Comparison of ENCODE assay signal across 9 cellular contexts in genomic region chr6:152271681-152272464, GRCh38.
DNase-seq lines count a peak whose midpoint lies in the region; ATAC-seq and TF ChIP-seq lines count a peak whose summit lies in the region.
"Had no signal": no experiment of that assay in that cellular context is flagged by ENCODE, and none has a peak within 500 bp of the region (broad histone marks: within the 10 kb centered on the region; RNA-seq: fewer than 3 reads in every experiment).

No MANE protein-coding gene starts in this region.

- ATAC-seq in GM18502 (IDR thresholded peaks at IDR 0.05; ENCODE audit: poor library complexity, unreplicated experiment), result peak; percentile 61
- peak; percentile 81 for ATAC-seq in HG03064 (IDR thresholded peaks at IDR 0.05; ENCODE audit: low read depth, unreplicated experiment)
- ATAC-seq in natural killer cell, result no peak

- H3K27ac ChIP-seq in effector memory CD4-positive, alpha-beta T cell (ENCODE audit: insufficient read depth, low read length, poor library complexity, severe bottlenecking), result no peak overlapping the region

- H3K36me3 Mint-ChIP-seq in brain (peaks cover 31% of the 10 kb centered on the region), natural killer cell (peaks cover 7% of the 10 kb centered on the region)
- H3K36me3 Mint-ChIP-seq: IgD-negative memory B cell had no signal

- DNase-seq in natural killer cell (no peak), Kasumi-1 (lab: John Stamatoyannopoulos, UW) (no peak)
- DNase-seq in activated CD4-positive, CD25-positive, alpha-beta regulatory T cell (lab: John Stamatoyannopoulos, UW), result no peak
- DNase-seq in effector memory CD4-positive, alpha-beta T cell, result no peak
- DNase-seq in stimulated activated CD4-positive, alpha-beta T cell treated with anti-CD3 and anti-CD28 coated beads, Interleukin-4, amount 100 ng/mL, for 1 hour, result no peak

- H3K9me3 Mint-ChIP-seq in brain, result no peaks in the 10 kb centered on the region
- no peaks in the 10 kb centered on the region for H3K9me3 Mint-ChIP-seq in natural killer cell
- H3K9me3 Mint-ChIP-seq: IgD-negative memory B cell had no signal

- no peaks in the 10 kb centered on the region for H3K4me1 ChIP-seq in effector memory CD4-positive, alpha-beta T cell (ENCODE audit: control insufficient read depth, insufficient read depth, low read length, poor library complexity, severe bottlenecking)

- H3K27ac Mint-ChIP-seq in brain (peak overlapping the region in 4 of 5 experiments; percentile 24 to 65 (median 62)), natural killer cell (peak overlapping the region; percentile 24 to 56)
- H3K27ac Mint-ChIP-seq: IgD-negative memory B cell had no signal

- H3K4me1 Mint-ChIP-seq in brain (peaks cover 29% of the 10 kb centered on the region), natural killer cell (no peaks in the 10 kb centered on the region)
- H3K4me1 Mint-ChIP-seq: IgD-negative memory B cell had no signal

- no peaks in the 10 kb centered on the region for H3K27me3 ChIP-seq in effector memory CD4-positive, alpha-beta T cell (replicated peaks; ENCODE audit: control insufficient read depth, insufficient read depth, low read length, poor library complexity, severe bottlenecking)

- H3K27me3 Mint-ChIP-seq in brain (no peaks in the 10 kb centered on the region), natural killer cell (ENCODE audit: low read depth in 2 of 2) (no peaks in the 10 kb centered on the region)
- H3K27me3 Mint-ChIP-seq: IgD-negative memory B cell had no signal

- H3K4me3 Mint-ChIP-seq in brain, result peak overlapping the region in 1 of 5 experiments; percentile 56
- no peak overlapping the region for H3K4me3 Mint-ChIP-seq in natural killer cell
- H3K4me3 Mint-ChIP-seq: IgD-negative memory B cell had no signal

- H3K9me3 ChIP-seq in effector memory CD4-positive, alpha-beta T cell (ENCODE audit: control insufficient read depth, low read length), result no peaks in the 10 kb centered on the region

- no peak for TF ChIP-seq CTCF in brain (conservative IDR thresholded peaks at IDR 0.05)
- TF ChIP-seq CTCF in natural killer cell (IDR thresholded peaks at IDR 0.05), result no peak

- H3K4me3 ChIP-seq in effector memory CD4-positive, alpha-beta T cell (ENCODE audit: insufficient read depth, low read depth, low read length, poor library complexity, severe bottlenecking), result no peak overlapping the region

- H3K36me3 ChIP-seq in effector memory CD4-positive, alpha-beta T cell (ENCODE audit: control insufficient read depth, insufficient read depth, low read length), result peaks cover 14% of the 10 kb centered on the region

- intact Hi-C loops in natural killer cell (cut with micrococcal nuclease), result no loop called here

Comparison
In these comparisons a context has a peak if more than half of its experiments do, and no peak if none do; other contexts are left out.
1. ATAC-seq: peak in GM18502 (single experiment) and HG03064 (single experiment); none in natural killer cell (0 of 3).